13 cellular contexts compared by ENCODE assay signal in the genomic region with DNA sequence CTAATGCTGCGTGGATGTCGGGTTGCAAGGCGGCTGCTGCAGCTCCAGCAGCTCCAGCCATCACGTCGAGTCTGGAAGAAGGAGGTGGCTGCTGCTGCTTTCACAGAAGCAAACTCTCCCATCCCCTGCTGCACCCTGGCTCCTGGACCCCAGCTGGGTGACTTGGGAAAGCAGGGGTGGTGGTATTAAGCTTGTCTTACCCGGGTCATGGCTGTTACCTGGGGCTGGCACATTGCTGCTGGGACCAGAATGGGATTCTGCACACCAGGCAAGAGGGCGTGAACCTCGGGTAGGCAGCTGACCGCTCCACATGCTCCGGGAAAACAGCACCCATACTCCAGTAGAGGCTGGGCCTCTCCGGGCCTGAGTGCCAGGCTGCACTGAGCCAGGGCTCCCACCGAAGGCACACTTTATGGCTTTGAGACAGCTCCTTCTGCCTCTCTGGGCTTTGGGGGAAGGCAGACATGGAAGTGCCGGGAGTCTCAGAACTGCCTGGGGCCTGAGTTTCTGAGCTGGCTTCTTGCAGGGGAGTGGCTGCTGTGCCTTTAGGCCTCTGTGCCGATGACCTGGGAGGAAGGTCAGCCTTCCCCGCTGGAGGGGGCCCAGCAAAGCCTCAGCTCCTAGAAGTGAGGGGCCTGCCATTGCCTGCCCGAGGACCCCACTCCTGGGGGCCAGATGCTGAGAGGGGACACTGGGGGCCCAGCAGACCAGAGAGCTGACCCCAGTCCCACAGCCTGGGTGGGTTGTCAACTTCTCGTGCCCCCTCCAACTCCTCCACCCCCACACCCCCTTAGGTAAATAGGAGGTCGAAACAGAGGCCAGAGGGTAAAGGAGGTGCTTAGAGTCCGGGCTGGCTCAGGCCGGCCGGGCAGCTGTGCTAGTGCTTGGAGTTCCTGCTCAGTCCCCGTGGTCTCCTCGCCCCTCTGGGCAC. TPM values are rescaled to one million over a fixed set of nuclear protein-coding genes. Genes with fewer than 3 reads are reported as not detected.
DNase-seq lines count a peak whose midpoint lies in the region; ATAC-seq and TF ChIP-seq lines count a peak whose summit lies in the region.
"Had no signal": no experiment of that assay in that cellular context is flagged by ENCODE, and none has a peak within 500 bp of the region (broad histone marks: within the 10 kb centered on the region; RNA-seq: fewer than 3 reads in every experiment).

No MANE protein-coding gene starts in this region.

- no peaks in the 10 kb centered on the region for H3K36me3 Mint-ChIP-seq in Calu3 (ENCODE audit: insufficient read depth, unreplicated experiment)
- no peaks in the 10 kb centered on the region for H3K36me3 Mint-ChIP-seq in stimulated activated effector memory CD8-positive, alpha-beta T cell treated with anti-CD3 and anti-CD28 coated beads, Interleukin-12 subunit alpha, Interleukin-12 subunit beta, amount 100 ng/mL, for 72 hours

- H3K9me3 ChIP-seq in PC-3 (ENCODE audit: low read length) (no peaks in the 10 kb centered on the region), hepatocyte (ENCODE audit: low read depth) (no peaks in the 10 kb centered on the region)

- H3K4me3 Mint-ChIP-seq in Calu3 (ENCODE audit: low read depth, unreplicated experiment), result peak overlapping the region; percentile 71
- H3K4me3 Mint-ChIP-seq in stimulated activated effector memory CD8-positive, alpha-beta T cell treated with anti-CD3 and anti-CD28 coated beads, Interleukin-12 subunit alpha, Interleukin-12 subunit beta, amount 100 ng/mL, for 72 hours, result peak overlapping the region; percentile 76

- H4K20me1 ChIP-seq in PC-3 (ENCODE audit: low read length) (no peaks in the 10 kb centered on the region), hepatocyte (ENCODE audit: insufficient read depth, poor library complexity, severe bottlenecking) (no peaks in the 10 kb centered on the region)

- CTCF ChIA-PET in Calu3 (lab: Charles Lee), result no interaction called here
- CTCF ChIA-PET in PC-3 (lab: Charles Lee), result no interaction called here

- H3K4me1 ChIP-seq in PC-3 (ENCODE audit: insufficient read depth, low read length), result peaks cover 13% of the 10 kb centered on the region; the same call in 1 of the 2 replicates
- peaks cover 41% of the 10 kb centered on the region for H3K4me1 ChIP-seq in hepatocyte (ENCODE audit: insufficient read depth)

- ATAC-seq in PC-3 (no peak), HG02610 (IDR thresholded peaks at IDR 0.05; ENCODE audit: unreplicated experiment) (no peak), GM21528 (IDR thresholded peaks at IDR 0.05; ENCODE audit: low FRiP score, unreplicated experiment) (no peak)
- ATAC-seq in stimulated activated effector memory CD8-positive, alpha-beta T cell treated with anti-CD3 and anti-CD28 coated beads, Interleukin-12 subunit alpha, Interleukin-12 subunit beta, amount 100 ng/mL, for 72 hours, result no peak

- H3K9me2 ChIP-seq in PC-3 (replicated peaks; ENCODE audit: low read length) (no peaks in the 10 kb centered on the region), hepatocyte (replicated peaks; ENCODE audit: insufficient read depth) (no peaks in the 10 kb centered on the region)

- POLR2A ChIA-PET in PC-3 (lab: Charles Lee; ENCODE audit: unreplicated experiment), result no interaction called here

- TF ChIP-seq CTCF in Calu3 (IDR thresholded peaks at IDR 0.05; ENCODE audit: unreplicated experiment) (no peak), PC-3 (conservative IDR thresholded peaks at IDR 0.05; ENCODE audit: low read depth, low read length) (no peak), hepatocyte (IDR thresholded peaks at IDR 0.05; ENCODE audit: poor library complexity) (no peak)

- H3K36me3 ChIP-seq in PC-3 (ENCODE audit: low read depth, low read length) (no peaks in the 10 kb centered on the region), hepatocyte (replicated peaks; ENCODE audit: insufficient read depth, low read depth) (no peaks in the 10 kb centered on the region)

- H3F3A ChIP-seq in PC-3 (ENCODE audit: low read length, unreplicated experiment), result no peaks in the 10 kb centered on the region

- no peak overlapping the region for H3K27ac ChIP-seq in PC-3 (ENCODE audit: low read length)
- peak overlapping the region; percentile 67 for H3K27ac ChIP-seq in hepatocyte

- no peak overlapping the region for H2AFZ ChIP-seq in PC-3 (ENCODE audit: low read length)
- no peak overlapping the region for H2AFZ ChIP-seq in hepatocyte

- 72% methylated on average over 23 of the region's 23 CpGs for WGBS in hepatocyte (ENCODE audit: low lambda C conversion rate, missing lambda C conversion rate)

- DNase-seq in Calu3 (no peak), PC-3 (no peak), hepatocyte (ENCODE audit: low spot score) (no peak), HuH-7 (ENCODE audit: low spot score) (no peak), G401 (ENCODE audit: low spot score) (no peak)
- DNase-seq in stimulated activated effector memory CD8-positive, alpha-beta T cell treated with anti-CD3 and anti-CD28 coated beads, Interleukin-12 subunit alpha, Interleukin-12 subunit beta, amount 100 ng/mL, for 72 hours (ENCODE audit: low spot score in 2 of 2), result no peak
- DNase-seq: activated CD4-positive, CD25-positive, alpha-beta regulatory T cell treated with anti-CD3 and anti-CD28 coated beads, Interleukin-2, amount 50 U/mL, for 72 hours; NCI-H2171; SIG-M5 had no signal

- no peaks in the 10 kb centered on the region for H3K4me1 Mint-ChIP-seq in Calu3 (ENCODE audit: low read depth, unreplicated experiment)
- peaks cover 22% of the 10 kb centered on the region for H3K4me1 Mint-ChIP-seq in stimulated activated effector memory CD8-positive, alpha-beta T cell treated with anti-CD3 and anti-CD28 coated beads, Interleukin-12 subunit alpha, Interleukin-12 subunit beta, amount 100 ng/mL, for 72 hours

- in situ Hi-C loops in G401 (cut with HindIII; ENCODE audit: low sequenced_read_pairs), result no loop called here

- BruUV-seq in Calu3 (replicated peaks; lab: Mats Ljungman, UMichigan), result no TSS peak
- BruUV-seq in PC-3 (replicated peaks; lab: Mats Ljungman, UMichigan), result no TSS peak

- H3K27ac Mint-ChIP-seq in Calu3 (ENCODE audit: unreplicated experiment), result no peak overlapping the region
- no peak overlapping the region for H3K27ac Mint-ChIP-seq in stimulated activated effector memory CD8-positive, alpha-beta T cell treated with anti-CD3 and anti-CD28 coated beads, Interleukin-12 subunit alpha, Interleukin-12 subunit beta, amount 100 ng/mL, for 72 hours

- no peaks in the 10 kb centered on the region for H3K27me3 Mint-ChIP-seq in Calu3 (ENCODE audit: unreplicated experiment)

- H3K79me2 ChIP-seq in PC-3 (ENCODE audit: low read length) (no peaks in the 10 kb centered on the region), hepatocyte (no peaks in the 10 kb centered on the region)

- H3K9ac ChIP-seq in PC-3 (ENCODE audit: low read length), result no peak overlapping the region

- intact Hi-C loops in Calu3 (cut with micrococcal nuclease; ENCODE audit: unreplicated experiment), result no loop called here
- intact Hi-C loops in PC-3 (cut with micrococcal nuclease), result loop anchor here (2.0 kb wide), 1 partner anchor 23 kb away; the partner anchor contains the start of gene LRRC47

- H3K4me3 ChIP-seq in PC-3 (ENCODE audit: low read length) (peak overlapping the region; percentile 82; the same call in 1 of the 2 replicates), hepatocyte (no peak overlapping the region)

- no peaks in the 10 kb centered on the region for H3K27me3 ChIP-seq in PC-3 (ENCODE audit: low read length)
- no peaks in the 10 kb centered on the region for H3K27me3 ChIP-seq in hepatocyte

- peak overlapping the region; percentile 98 for H3K4me2 ChIP-seq in PC-3 (ENCODE audit: low read length)
- peak overlapping the region; percentile 98 for H3K4me2 ChIP-seq in hepatocyte

- no peaks in the 10 kb centered on the region for H3K9me3 Mint-ChIP-seq in Calu3 (ENCODE audit: low read depth, unreplicated experiment)
- no peaks in the 10 kb centered on the region for H3K9me3 Mint-ChIP-seq in stimulated activated effector memory CD8-positive, alpha-beta T cell treated with anti-CD3 and anti-CD28 coated beads, Interleukin-12 subunit alpha, Interleukin-12 subunit beta, amount 100 ng/mL, for 72 hours

RNA-seq across cellular contexts. Expression of gene SMIM1, which starts 1.3 kb away (rescaled TPM):
- total RNA-seq in Calu3 (2022), result 2.7 and 4.2 TPM in 2 replicates
- total RNA-seq in PC-3 (2014; rRNA removed), result 10.8 and 14.3 TPM in 2 replicates
- 21.0 and 33.6 TPM in 2 replicates for total RNA-seq in hepatocyte
- polyA plus RNA-seq in hepatocyte, result 116 and 118 TPM in 2 replicates
- total RNA-seq in G401 (2014; rRNA removed; shearing (Covaris generic)), result 20.1 and 26.6 TPM in 2 replicates

RNA-seq across cellular contexts. Expression of gene CCDC27, which starts 21.6 kb away (rescaled TPM):
- not detected in 2 replicates for total RNA-seq in Calu3 (2022)
- not detected in 2 replicates for total RNA-seq in PC-3 (2014; rRNA removed)
- total RNA-seq in hepatocyte, result 0.17 and 0.72 TPM in 2 replicates
- polyA plus RNA-seq in hepatocyte, result 0.59 and 0.73 TPM in 2 replicates
- total RNA-seq in G401 (2014; rRNA removed; shearing (Covaris generic)), result not detected in 2 replicates
- total RNA-seq: cerebellum, mononuclear cell had no signal

RNA-seq across cellular contexts. Expression of gene LRRC47, which starts 22.5 kb away (rescaled TPM):
- total RNA-seq in Calu3 (2022), result 35.8 and 38.1 TPM in 2 replicates
- 77.4 and 102 TPM in 2 replicates for total RNA-seq in PC-3 (2014; rRNA removed)
- total RNA-seq in hepatocyte, result 27.3 and 36.2 TPM in 2 replicates
- polyA plus RNA-seq in hepatocyte, result 37.4 and 38.8 TPM in 2 replicates
- total RNA-seq in G401 (2014; rRNA removed; shearing (Covaris generic)), result 35.4 and 41.8 TPM in 2 replicates
